In the genomic region with DNA sequence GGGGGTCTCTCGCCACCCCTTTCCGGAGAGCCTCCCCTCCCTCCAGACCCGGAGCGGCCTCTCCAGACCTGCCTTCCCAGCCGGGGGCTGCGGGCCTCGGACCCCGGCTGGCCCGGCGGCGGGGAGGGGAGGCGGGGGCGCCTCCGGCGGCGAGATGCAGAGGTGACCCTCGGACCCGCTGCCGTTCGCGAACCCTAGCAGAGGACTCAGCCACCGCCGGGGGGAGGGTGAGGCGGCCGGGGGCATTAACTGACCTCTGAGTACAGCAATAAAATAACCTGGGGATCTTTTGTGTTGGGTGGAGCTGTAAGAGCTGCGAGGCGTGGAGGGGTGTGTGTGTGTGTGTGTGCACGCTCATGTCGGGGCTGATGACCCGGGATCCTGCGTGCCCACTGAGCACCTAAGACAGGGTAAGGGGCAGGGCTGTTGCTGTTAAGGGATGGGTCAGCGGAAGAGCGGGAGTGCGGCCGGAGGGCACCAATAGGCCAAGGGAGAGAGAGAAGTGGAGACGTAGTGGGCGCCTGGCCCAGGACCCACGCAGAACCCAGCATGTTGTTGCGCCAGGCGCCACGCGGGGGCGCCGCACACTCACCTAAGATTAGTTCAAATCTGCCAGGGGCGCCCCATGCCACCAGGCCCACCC, we compare ENCODE assay signal across 8 cellular contexts. TPM values are rescaled to one million over a fixed set of nuclear protein-coding genes. Genes with fewer than 3 reads are reported as not detected.
DNase-seq lines count a peak whose midpoint lies in the region; ATAC-seq, FAIRE-seq and TF ChIP-seq lines count a peak whose summit lies in the region.

No MANE protein-coding gene starts in this region.

- H3K27me3 Mint-ChIP-seq in CD4-positive, CD25-positive, alpha-beta regulatory T cell: peaks cover 66% of the 10 kb centered on the region
- peaks cover 83% of the 10 kb centered on the region for H3K27me3 Mint-ChIP-seq in WTC11 (ENCODE audit: low read depth)

- peak overlapping the region; percentile 98 for H3K4me2 ChIP-seq in mammary epithelial cell (ENCODE audit: insufficient read depth, low read depth, low read length)

- H3K4me3 ChIP-seq in CD4-positive, CD25-positive, alpha-beta regulatory T cell (ENCODE audit: low read depth, low read length): no peak overlapping the region
- H3K4me3 ChIP-seq in Jurkat, Clone E6-1 (ENCODE audit: low read length): no peak overlapping the region
- H3K4me3 ChIP-seq in mammary epithelial cell (replicated peaks in 1 of 3; ENCODE audit: insufficient read depth in 1 of 3, low read depth in 2 of 3, low read length in 3 of 3) (no peak overlapping the region), kidney (ENCODE audit: low read length in 2 of 2) (peak overlapping the region in 1 of 2 donors; percentile 44)

- intact Hi-C loops in mammary epithelial cell (cut with micrococcal nuclease) (loop anchor here (1.0 kb wide), 1 partner anchor 53 kb away; no protein-coding TSS in a partner anchor), kidney (cut with DNase I) (no loop called here)

- peaks cover 20% of the 10 kb centered on the region for H3K4me1 ChIP-seq in CD4-positive, CD25-positive, alpha-beta regulatory T cell (ENCODE audit: control insufficient read depth, insufficient read depth, low read length, poor library complexity, severe bottlenecking)
- H3K4me1 ChIP-seq in mammary epithelial cell (ENCODE audit: insufficient read depth, low read length): peaks cover 20% of the 10 kb centered on the region
- H3K4me1 ChIP-seq in kidney (ENCODE audit: control insufficient read depth in 1 of 2, insufficient read depth in 1 of 2, low read depth in 1 of 2, low read length in 2 of 2): peaks cover 0 to 15% of the 10 kb centered on the region in 2 donors

- H3K9ac ChIP-seq in mammary epithelial cell (ENCODE audit: insufficient read depth, low read length) (no peak overlapping the region), kidney (ENCODE audit: low read length in 2 of 2) (no peak overlapping the region)

- FAIRE-seq in kidney (lab: Jason Lieb, UNC): no peak

- 2% methylated on average over 27 of the region's 45 CpGs for WGBS in mammary epithelial cell (ENCODE audit: low coverage, missing lambda C conversion rate)

- H3K9me3 Mint-ChIP-seq in CD4-positive, CD25-positive, alpha-beta regulatory T cell: no peaks in the 10 kb centered on the region
- no peaks in the 10 kb centered on the region for H3K9me3 Mint-ChIP-seq in WTC11

- ATAC-seq in CD4-positive, CD25-positive, alpha-beta regulatory T cell (ENCODE audit: low read depth in 2 of 2): peak; percentile 60 to 68
- ATAC-seq in WTC11: peak; percentile 40
- no peak for ATAC-seq in HG02763 (IDR thresholded peaks at IDR 0.05; ENCODE audit: unreplicated experiment)

- H3K27me3 ChIP-seq in CD4-positive, CD25-positive, alpha-beta regulatory T cell (ENCODE audit: control insufficient read depth, insufficient read depth, low read length): peaks cover 20% of the 10 kb centered on the region
- H3K27me3 ChIP-seq in mammary epithelial cell (ENCODE audit: insufficient read depth, low read length): peaks cover 19% of the 10 kb centered on the region

- dilution Hi-C loops in mammary epithelial cell (cut with HindIII; ENCODE audit: low sequenced_read_pairs): no loop called here

- in situ Hi-C loops in mammary epithelial cell (cut with MboI; ENCODE audit: low sequenced_read_pairs in 2 of 2): no loop called here

- no peaks in the 10 kb centered on the region for H3K79me2 ChIP-seq in mammary epithelial cell (ENCODE audit: insufficient read depth, low read length)

- H2AFZ ChIP-seq in mammary epithelial cell (ENCODE audit: low read depth, low read length): no peak overlapping the region

- peak; percentile 94 for TF ChIP-seq CTCF in WTC11 (IDR thresholded peaks at IDR 0.05)
- TF ChIP-seq CTCF in mammary epithelial cell (conservative IDR thresholded peaks at IDR 0.05 in 1 of 2, IDR thresholded peaks at IDR 0.05 in 1 of 2; ENCODE audit: extremely low read depth in 1 of 2, insufficient read depth in 1 of 2, low read depth in 1 of 2, low read length in 2 of 2): peak; percentile 58 to 75
- TF ChIP-seq CTCF in kidney (IDR thresholded peaks at IDR 0.05; ENCODE audit: borderline replicate concordance, extremely low read depth, insufficient read depth): peak; percentile 77

- CTCF ChIA-PET in WTC11 (lab: Charles Lee): interaction anchor here (1.1 to 13.2 kb wide), 16 partner anchors 10 to 302 kb away, joined by 4 to 365 read pairs (median 14); a partner anchor contains a TSS
- CTCF ChIA-PET in mammary epithelial cell (lab: Charles Lee; ENCODE audit: low non-redundant PET): no interaction called here

- H3K9me3 ChIP-seq in CD4-positive, CD25-positive, alpha-beta regulatory T cell (ENCODE audit: control insufficient read depth in 2 of 2, low read length in 2 of 2): no peaks in the 10 kb centered on the region
- H3K9me3 ChIP-seq in mammary epithelial cell (replicated peaks; ENCODE audit: insufficient read depth, low read length): no peaks in the 10 kb centered on the region
- no peaks in the 10 kb centered on the region for H3K9me3 ChIP-seq in kidney (ENCODE audit: control insufficient read depth in 1 of 2, low read length in 2 of 2)

- no peaks in the 10 kb centered on the region for H3K36me3 Mint-ChIP-seq in CD4-positive, CD25-positive, alpha-beta regulatory T cell
- no peaks in the 10 kb centered on the region for H3K36me3 Mint-ChIP-seq in WTC11

- no peak overlapping the region for H3K27ac ChIP-seq in CD4-positive, CD25-positive, alpha-beta regulatory T cell (ENCODE audit: insufficient read depth, low read length, poor library complexity, severe bottlenecking)
- H3K27ac ChIP-seq in mammary epithelial cell (ENCODE audit: insufficient read depth, low read depth, low read length) (no peak overlapping the region), kidney (ENCODE audit: low read depth in 2 of 2, low read length in 2 of 2) (no peak overlapping the region)

- BruUV-seq in mammary epithelial cell (replicated peaks; lab: Mats Ljungman, UMichigan): no TSS peak

- POLR2A ChIA-PET in WTC11 (lab: Charles Lee): interaction anchor here (2.0 to 2.3 kb wide), 2 partner anchors 18 to 51 kb away, joined by 8 to 16 read pairs; a partner anchor contains a TSS

- peaks cover 3 to 20% (median 6%) of the 10 kb centered on the region in 4 donors for H3K4me1 Mint-ChIP-seq in CD4-positive, CD25-positive, alpha-beta regulatory T cell
- peaks cover 6% of the 10 kb centered on the region for H3K4me1 Mint-ChIP-seq in WTC11

- DNase-seq in CD4-positive, CD25-positive, alpha-beta regulatory T cell: peak; percentile 50 to 62 (median 58)
- DNase-seq in Jurkat, Clone E6-1 (ENCODE audit: low read depth, low spot score): peak; percentile 39
- DNase-seq in WTC11 (ENCODE audit: low spot score) (peak; percentile 66), mammary epithelial cell (no peak), kidney (peak; percentile 77), cerebellar nuclear complex (lab: John Stamatoyannopoulos, UW) (no peak)
- DNase-seq in stimulated activated CD4-positive, alpha-beta T cell treated with anti-CD3 and anti-CD28 coated beads, Interleukin-2, amount 100 ng/mL, for 48 hours: peak; percentile 71 to 75

- H3K27ac Mint-ChIP-seq in CD4-positive, CD25-positive, alpha-beta regulatory T cell: peak overlapping the region in 1 of 3 donors; percentile 2
- H3K27ac Mint-ChIP-seq in WTC11: no peak overlapping the region

- H4K20me1 ChIP-seq in mammary epithelial cell (ENCODE audit: insufficient read depth, low read length): no peaks in the 10 kb centered on the region

- H3K4me3 Mint-ChIP-seq in CD4-positive, CD25-positive, alpha-beta regulatory T cell: peak overlapping the region; percentile 70 to 90 (median 84)
- H3K4me3 Mint-ChIP-seq in WTC11: peak overlapping the region; percentile 79

- H3K36me3 ChIP-seq in CD4-positive, CD25-positive, alpha-beta regulatory T cell (ENCODE audit: control insufficient read depth, insufficient read depth, low read length): no peaks in the 10 kb centered on the region
- H3K36me3 ChIP-seq in mammary epithelial cell (ENCODE audit: insufficient read depth, low read length): no peaks in the 10 kb centered on the region
- H3K36me3 ChIP-seq in kidney (ENCODE audit: control insufficient read depth in 1 of 2, insufficient read depth in 2 of 2, low read length in 2 of 2): no peaks in the 10 kb centered on the region

RNA-seq across cellular contexts. Expression of a gene that starts 6.3 kb away (rescaled TPM):
- not detected for total RNA-seq in CD4-positive, CD25-positive, alpha-beta regulatory T cell
- not detected for polyA plus RNA-seq in CD4-positive, CD25-positive, alpha-beta regulatory T cell
- not detected for polyA plus RNA-seq in Jurkat, Clone E6-1 (2012; ENCODE audit: insufficient read depth, insufficient read length)
- total RNA-seq in WTC11 (2021) (1.1 to 1.3 TPM (median 1.2 TPM) in 3 replicates), mammary epithelial cell (not detected), kidney (1.9 TPM)
- polyA plus RNA-seq in mammary epithelial cell (not detected), kidney (ENCODE audit: insufficient read depth, low read depth, low replicate concordance) (0.30 TPM)
- not detected for polyA minus RNA-seq in mammary epithelial cell

RNA-seq across cellular contexts. Expression of a gene that starts 16.4 kb away (rescaled TPM):
- not detected for total RNA-seq in CD4-positive, CD25-positive, alpha-beta regulatory T cell
- not detected for polyA plus RNA-seq in CD4-positive, CD25-positive, alpha-beta regulatory T cell
- not detected for polyA plus RNA-seq in Jurkat, Clone E6-1 (2012; ENCODE audit: insufficient read depth, insufficient read length)
- total RNA-seq in WTC11 (2021) (2.5 to 3.7 TPM (median 3.6 TPM) in 3 replicates), mammary epithelial cell (not detected), kidney (0.19 TPM)
- polyA plus RNA-seq in mammary epithelial cell (not detected), kidney (ENCODE audit: insufficient read depth, low read depth, low replicate concordance) (0.45 TPM)
- not detected for polyA minus RNA-seq in mammary epithelial cell

RNA-seq across cellular contexts. Expression of a gene that starts 24.3 kb away (rescaled TPM):
- 27.5 TPM for total RNA-seq in CD4-positive, CD25-positive, alpha-beta regulatory T cell
- 10 to 100 TPM; 20.2 to 34.6 (median 27.6) TPM for polyA plus RNA-seq in CD4-positive, CD25-positive, alpha-beta regulatory T cell
- 58.7 TPM for polyA plus RNA-seq in Jurkat, Clone E6-1 (2012; ENCODE audit: insufficient read depth, insufficient read length)
- total RNA-seq in WTC11 (2021) (37.1 to 50.1 TPM (median 38.2 TPM) in 3 replicates), mammary epithelial cell (10 to 100 TPM; 16.3 to 49.7 TPM), kidney (24.0 TPM)
- polyA plus RNA-seq in mammary epithelial cell (38.7 TPM), kidney (ENCODE audit: insufficient read depth, low read depth, low replicate concordance) (26.2 TPM)
- 62.9 TPM for polyA minus RNA-seq in mammary epithelial cell

RNA-seq across cellular contexts. Expression of a gene that starts 34.0 kb away (rescaled TPM):
- total RNA-seq in CD4-positive, CD25-positive, alpha-beta regulatory T cell: 29.2 TPM
- 100 to 1,000 TPM in 1 of 4 donors, 10 to 100 TPM in 3; 87.3 to 102 (median 92.2) TPM for polyA plus RNA-seq in CD4-positive, CD25-positive, alpha-beta regulatory T cell
- 170 TPM for polyA plus RNA-seq in Jurkat, Clone E6-1 (2012; ENCODE audit: insufficient read depth, insufficient read length)
- total RNA-seq in WTC11 (2021) (81.6 to 98.1 TPM (median 92.8 TPM) in 3 replicates), mammary epithelial cell (10 to 100 TPM; 68.7 to 87.1 TPM), kidney (78.0 TPM)
- polyA plus RNA-seq in mammary epithelial cell (103 TPM), kidney (ENCODE audit: insufficient read depth, low read depth, low replicate concordance) (221 TPM)
- polyA minus RNA-seq in mammary epithelial cell: 60.7 TPM

RNA-seq across cellular contexts. Expression of a gene that starts 46.0 kb away (rescaled TPM):
- 2.3 TPM for total RNA-seq in CD4-positive, CD25-positive, alpha-beta regulatory T cell
- polyA plus RNA-seq in CD4-positive, CD25-positive, alpha-beta regulatory T cell: under 1 TPM in 3 of 4 donors, not detected in 1; 0.34 to 0.65 (median 0.35) TPM
- polyA plus RNA-seq in Jurkat, Clone E6-1 (2012; ENCODE audit: insufficient read depth, insufficient read length): 9.5 TPM
- total RNA-seq in WTC11 (2021) (0.09 to 0.20 TPM (median 0.11 TPM) in 3 replicates), mammary epithelial cell (not detected), kidney (0.57 TPM)
- polyA plus RNA-seq in mammary epithelial cell (not detected), kidney (ENCODE audit: insufficient read depth, low read depth, low replicate concordance) (not detected)
- not detected for polyA minus RNA-seq in mammary epithelial cell

Comparison
In these comparisons a context has a peak if more than half of its experiments do, and no peak if none do; other contexts are left out.
1. DNase-seq: peak in CD4-positive, CD25-positive, alpha-beta regulatory T cell (3 of 3), Jurkat, Clone E6-1 (single experiment), WTC11 (single experiment), kidney (single experiment) and stimulated activated CD4-positive, alpha-beta T cell treated with anti-CD3 and anti-CD28 coated beads, Interleukin-2, amount 100 ng/mL, for 48 hours (2 of 2); none in mammary epithelial cell (single experiment) and cerebellar nuclear complex (0 of 2).
2. Peak in every context shown above with its lines, with median percentiles within 50 percentile points of each other: CTCF ChIP-seq.